Comparison of ENCODE assay signal across 14 cellular contexts in the genomic region with DNA sequence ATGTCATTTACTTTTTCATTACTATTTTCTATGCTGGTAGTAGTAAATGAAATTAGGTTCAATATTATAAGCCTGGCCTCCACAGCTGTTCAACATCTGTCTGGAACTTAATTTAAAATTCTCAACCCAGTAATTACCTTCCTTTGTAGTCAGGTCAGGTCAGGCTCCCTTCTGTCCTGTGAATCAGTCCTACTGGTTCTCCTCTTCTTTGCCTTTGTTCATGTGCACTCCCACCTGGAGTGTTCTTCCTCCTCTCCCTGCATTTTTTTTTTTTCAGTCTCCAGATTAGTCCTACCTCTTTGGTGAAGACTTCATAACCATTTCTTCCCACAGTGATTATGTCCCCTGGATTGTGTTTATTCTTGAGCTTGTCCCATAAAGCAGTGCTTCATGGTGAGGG.
"Had no signal": no experiment of that assay in that cellular context is flagged by ENCODE, and none has a peak within 500 bp of the region (broad histone marks: within the 10 kb centered on the region; RNA-seq: fewer than 3 reads in every experiment).

No MANE protein-coding gene starts in this region.

- H3K9me3 Mint-ChIP-seq: T-helper 2 cell treated with Interferon-gamma antibody and Interleukin-4, amounts not matched to agents 5 μg/mL and 100 μg/mL, for 36 hours had no signal

- FAIRE-seq: small intestine had no signal

- H3K4me3 ChIP-seq: gastrocnemius medialis had no signal

- H3K27ac ChIP-seq: gastrocnemius medialis had no signal

- H3K4me3 Mint-ChIP-seq: T-helper 2 cell treated with Interferon-gamma antibody and Interleukin-4, amounts not matched to agents 5 μg/mL and 100 μg/mL, for 36 hours had no signal

- DNase-seq: activated CD4-positive, alpha-beta T cell treated with anti-CD3 and anti-CD28 coated beads, Interleukin-2, amount 50 U/mL, for 48 hours; activated CD8-positive, alpha-beta memory T cell treated with anti-CD3 and anti-CD28 coated beads, Interleukin-2, amount 50 U/mL, for 48 hours; activated naive CD4-positive, alpha-beta T cell treated with Interleukin-2 at 50 U/mL for 16 hours; caudate nucleus; cortex of kidney; effector CD8-positive, alpha-beta T cell; gastrocnemius medialis; kidney glomerular epithelial cell; right cardiac atrium; small intestine; SW 1271; trophoblast cell had no signal

- H3K27ac Mint-ChIP-seq: T-helper 2 cell treated with Interferon-gamma antibody and Interleukin-4, amounts not matched to agents 5 μg/mL and 100 μg/mL, for 36 hours had no signal

- H3K27me3 ChIP-seq: gastrocnemius medialis had no signal

- ATAC-seq: activated CD4-positive, CD25-positive, alpha-beta regulatory T cell treated with anti-CD3 and anti-CD28 coated beads, Interleukin-2, amount 50 U/mL, for 24 hours; gastrocnemius medialis; right cardiac atrium had no signal

- H3K9me3 ChIP-seq: gastrocnemius medialis had no signal
